ENCODE assay signal across 8 cellular contexts in the genomic region with DNA sequence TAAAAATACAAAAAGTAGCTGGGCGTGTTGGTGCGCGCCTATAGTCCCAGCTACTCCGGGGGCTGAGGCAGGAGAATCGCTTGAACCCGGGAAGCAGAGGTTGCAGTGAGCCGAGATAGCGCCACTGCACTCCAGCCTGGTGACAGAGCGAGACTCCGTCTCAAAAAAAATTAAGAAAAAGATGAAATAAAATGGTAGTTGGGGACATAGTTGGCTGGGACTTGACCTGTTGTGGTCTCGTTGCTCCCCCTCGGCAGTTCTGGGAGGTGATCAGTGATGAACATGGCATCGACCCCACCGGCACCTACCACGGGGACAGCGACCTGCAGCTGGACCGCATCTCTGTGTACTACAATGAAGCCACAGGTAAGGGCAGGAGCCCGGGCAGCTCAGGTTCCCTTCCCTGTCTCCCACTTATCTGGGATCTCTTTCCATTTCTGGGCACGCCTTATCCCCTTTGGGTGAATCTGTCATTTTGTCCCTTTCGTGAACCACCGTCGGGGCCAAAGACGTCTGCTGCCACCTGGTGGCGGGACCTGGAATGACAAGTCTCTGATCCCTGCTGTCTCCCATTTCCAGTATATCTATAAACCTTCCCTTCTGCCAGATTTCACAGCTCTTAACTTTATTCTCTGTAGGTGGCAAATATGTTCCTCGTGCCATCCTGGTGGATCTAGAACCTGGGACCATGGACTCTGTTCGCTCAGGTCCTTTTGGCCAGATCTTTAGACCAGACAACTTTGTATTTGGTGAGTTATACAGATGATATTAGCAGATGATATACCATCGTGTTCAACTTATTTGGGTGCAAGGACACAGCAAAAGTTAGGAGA. TPM values are rescaled to one million over a fixed set of nuclear protein-coding genes. Genes with fewer than 3 reads are reported as not detected.
DNase-seq lines count a peak whose midpoint lies in the region; ATAC-seq and TF ChIP-seq lines count a peak whose summit lies in the region.

No MANE protein-coding gene starts in this region.

- H3F3A ChIP-seq in Loucy (ENCODE audit: low read depth), result peaks cover 34% of the 10 kb centered on the region

- no peaks in the 10 kb centered on the region for H3K9me2 ChIP-seq in Loucy (replicated peaks; ENCODE audit: low read depth, low read length)

- peak overlapping the region; percentile 100 for H3K4me2 ChIP-seq in Loucy (ENCODE audit: low read depth, low read length, poor library complexity, severe bottlenecking)

- peak; percentile 98 for TF ChIP-seq CTCF in Loucy (conservative IDR thresholded peaks at IDR 0.05; ENCODE audit: low read length)

- 14% methylated on average over 27 of the region's 27 CpGs for WGBS in thymus

- H4K20me1 ChIP-seq in Loucy (ENCODE audit: insufficient read depth, low read length, poor library complexity, severe bottlenecking), result peaks cover 59% of the 10 kb centered on the region

- DNase-seq in EL (peak; percentile 82), SK-N-DZ (ENCODE audit: low spot score) (peak; percentile 81), globus pallidus (ENCODE audit: low spot score) (peak; percentile 76), occipital lobe (lab: John Stamatoyannopoulos, UW) (peak; percentile 65)
- peak; percentile 80 for DNase-seq in activated naive CD4-positive, alpha-beta T cell treated with anti-CD3 and anti-CD28 coated beads, Interleukin-2, amount 50 U/mL, for 16 hours

- H3K79me2 ChIP-seq in Loucy (ENCODE audit: insufficient read depth, low read length), result peaks cover 88% of the 10 kb centered on the region

- H2AFZ ChIP-seq in Loucy (ENCODE audit: low read length), result no peak overlapping the region

- peak overlapping the region; percentile 98 for H3K4me3 ChIP-seq in Loucy (ENCODE audit: low read length, poor library complexity, severe bottlenecking)
- peak overlapping the region; percentile 95 for H3K4me3 ChIP-seq in thymus (ENCODE audit: low read length)

- no peak overlapping the region for H3K27ac ChIP-seq in thymus (ENCODE audit: low read depth)

- H3K9ac ChIP-seq in Loucy (ENCODE audit: low read depth, low read length, poor library complexity, severe bottlenecking), result peak overlapping the region; percentile 100

- H3K36me3 ChIP-seq in Loucy (ENCODE audit: insufficient read depth, low read length) (peaks cover 55% of the 10 kb centered on the region), thymus (ENCODE audit: control insufficient read depth, insufficient read depth) (peaks cover 33% of the 10 kb centered on the region)

- H3K27me3 ChIP-seq in Loucy (ENCODE audit: insufficient read depth, low read length, poor library complexity, severe bottlenecking) (peaks cover 15% of the 10 kb centered on the region), thymus (ENCODE audit: control insufficient read depth, insufficient read depth) (no peaks in the 10 kb centered on the region)

- H3K4me1 ChIP-seq in Loucy (ENCODE audit: insufficient read depth, low read length, poor library complexity, severe bottlenecking) (peaks cover 41% of the 10 kb centered on the region), thymus (ENCODE audit: control insufficient read depth, insufficient read depth, low read length) (peaks cover 5% of the 10 kb centered on the region)

- no peak for ATAC-seq in GM21390 (IDR thresholded peaks at IDR 0.05; ENCODE audit: unreplicated experiment)

- H3K9me3 ChIP-seq in Loucy (ENCODE audit: insufficient read depth, low read depth, low read length) (no peaks in the 10 kb centered on the region), thymus (ENCODE audit: control insufficient read depth) (no peaks in the 10 kb centered on the region)

RNA-seq across cellular contexts. Expression of gene TUBB, which starts 2.3 kb away (rescaled TPM):
- polyA plus RNA-seq in SK-N-DZ (2014; cell fraction: cytosol; rRNA removed), result 1,702 and 1,814 TPM in 2 replicates
- 586 and 640 TPM in 2 replicates for polyA plus RNA-seq in SK-N-DZ (2014; cell fraction: nucleus; rRNA removed)
- 1,190 TPM for total RNA-seq in occipital lobe
- 137 TPM for polyA plus RNA-seq in thymus

RNA-seq across cellular contexts. Expression of gene MDC1, which starts 5.4 kb away (rescaled TPM):
- 16.8 and 18.7 TPM in 2 replicates for polyA plus RNA-seq in SK-N-DZ (2014; cell fraction: cytosol; rRNA removed)
- 28.1 and 83.2 TPM in 2 replicates for polyA plus RNA-seq in SK-N-DZ (2014; cell fraction: nucleus; rRNA removed)
- total RNA-seq in occipital lobe, result 12.5 TPM
- 21.6 TPM for polyA plus RNA-seq in thymus

RNA-seq across cellular contexts. Expression of gene FLOT1, which starts 20.0 kb away (rescaled TPM):
- polyA plus RNA-seq in SK-N-DZ (2014; cell fraction: cytosol; rRNA removed), result 156 and 180 TPM in 2 replicates
- 130 and 150 TPM in 2 replicates for polyA plus RNA-seq in SK-N-DZ (2014; cell fraction: nucleus; rRNA removed)
- total RNA-seq in occipital lobe, result 43.4 TPM
- 157 TPM for polyA plus RNA-seq in thymus

RNA-seq across cellular contexts. Expression of gene IER3, which starts 21.9 kb away (rescaled TPM):
- polyA plus RNA-seq in SK-N-DZ (2014; cell fraction: cytosol; rRNA removed), result 2.7 and 4.1 TPM in 2 replicates
- 1.2 and 3.6 TPM in 2 replicates for polyA plus RNA-seq in SK-N-DZ (2014; cell fraction: nucleus; rRNA removed)
- total RNA-seq in occipital lobe, result 3.0 TPM
- polyA plus RNA-seq in thymus, result 39.7 TPM

RNA-seq across cellular contexts. Expression of gene NRM, which starts 31.7 kb away (rescaled TPM):
- polyA plus RNA-seq in SK-N-DZ (2014; cell fraction: cytosol; rRNA removed), result 27.6 and 35.7 TPM in 2 replicates
- 26.0 and 29.3 TPM in 2 replicates for polyA plus RNA-seq in SK-N-DZ (2014; cell fraction: nucleus; rRNA removed)
- total RNA-seq in occipital lobe, result 1.2 TPM
- 10.4 TPM for polyA plus RNA-seq in thymus
